In the genomic region with DNA sequence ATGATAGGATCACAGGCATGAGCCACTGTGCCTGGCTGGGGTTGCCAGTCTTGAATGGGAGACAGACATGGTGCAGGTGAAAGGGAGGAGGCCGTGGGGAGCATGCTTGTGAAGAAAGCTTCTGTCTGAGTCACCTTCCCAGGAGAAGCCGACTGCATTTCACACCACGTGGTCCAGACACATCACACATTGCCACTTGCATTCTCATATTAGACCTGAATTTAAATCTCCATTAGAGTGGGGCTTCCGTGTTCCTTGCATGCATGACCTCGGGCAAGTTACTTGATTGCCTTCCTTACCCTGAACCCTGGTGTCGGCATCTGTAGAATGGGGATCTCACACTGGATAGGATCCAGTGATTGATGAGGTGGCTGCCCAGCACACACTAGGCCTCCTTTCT, we compare ENCODE assay signal across 5 cellular contexts.
A peak's percentile ranks its signal among the peaks of the same experiment; 100 is the strongest.
DNase-seq lines count a peak whose midpoint lies in the region; TF ChIP-seq lines count a peak whose summit lies in the region.
"Not testable (repeated sequence)": the region's sequence is repeated elsewhere in the genome, so short reads cannot be mapped to it uniquely, and the experiment has no call there.

No MANE protein-coding gene starts in this region.

- not testable (repeated sequence) for H3K27me3 Mint-ChIP-seq in activated CD4-positive, alpha-beta T cell treated with anti-CD3 and anti-CD28 coated beads, Interleukin-2, amount 10 ng/mL, durations not matched to agents 24 days and 14 days

- H3K27ac ChIP-seq in GM23248, result not testable (repeated sequence)

- not testable (repeated sequence) for H3K27ac Mint-ChIP-seq in activated CD4-positive, alpha-beta T cell treated with anti-CD3 and anti-CD28 coated beads, Interleukin-2, amount 10 ng/mL, durations not matched to agents 24 days and 14 days

- not testable (repeated sequence) for H3K9ac ChIP-seq in GM23248

- not testable (repeated sequence) for H3K36me3 ChIP-seq in GM23248 (ENCODE audit: low read depth)

- not testable (repeated sequence) for H3K9me2 ChIP-seq in GM23248 (ENCODE audit: insufficient read depth)

- DNase-seq in GM23248, result peak; percentile 20
- peak; percentile 3 for DNase-seq in M059J (ENCODE audit: low read depth)
- DNase-seq in activated CD4-positive, alpha-beta T cell treated with anti-CD3 and anti-CD28 coated beads, Interleukin-2, amount 10 ng/mL, durations not matched to agents 24 days and 14 days, result peak; percentile 55
- DNase-seq in ecto neural progenitor cell (ENCODE audit: low spot score), result peak; percentile 8
- DNase-seq in lower leg skin (ENCODE audit: low spot score in 2 of 2), result peak; percentile 10 to 80

- H3K4me1 ChIP-seq in GM23248 (ENCODE audit: insufficient read depth), result not testable (repeated sequence)

- not testable (repeated sequence) for H4K20me1 ChIP-seq in GM23248 (ENCODE audit: insufficient read depth)

- not testable (repeated sequence) for H3K79me2 ChIP-seq in GM23248 (ENCODE audit: insufficient read depth)

- not testable (repeated sequence) for TF ChIP-seq POLR2A in lower leg skin (IDR thresholded peaks at IDR 0.05)

- H2AFZ ChIP-seq in GM23248, result not testable (repeated sequence)

- in situ Hi-C loops in GM23248 (cut with MboI), result not testable (repeated sequence)

- intact Hi-C loops in activated CD4-positive, alpha-beta T cell treated with anti-CD3 and anti-CD28 coated beads, Interleukin-2, amount 10 ng/mL, durations not matched to agents 24 days and 14 days (cut with micrococcal nuclease); lower leg skin (cut with DNase I; ENCODE audit: low total_unique reads): not testable (repeated sequence)

- H3K4me3 ChIP-seq in GM23248; lower leg skin (ENCODE audit: low read depth, poor library complexity, severe bottlenecking): not testable (repeated sequence)

- H3K9me3 ChIP-seq in GM23248 (ENCODE audit: low read depth), result not testable (repeated sequence)

- H3F3A ChIP-seq in GM23248 (ENCODE audit: insufficient read depth), result not testable (repeated sequence)

- H3K4me3 Mint-ChIP-seq in activated CD4-positive, alpha-beta T cell treated with anti-CD3 and anti-CD28 coated beads, Interleukin-2, amount 10 ng/mL, durations not matched to agents 24 days and 14 days, result not testable (repeated sequence)

- 41 to 45% methylated on average over 6 of the region's 6 CpGs for WGBS in GM23248 (ENCODE audit: low coverage in 1 of 2, low lambda C conversion rate in 2 of 2, missing lambda C conversion rate in 2 of 2), 2 experiments
- WGBS in lower leg skin, 2 donors, result 84 to 85% methylated on average over 6 of the region's 6 CpGs

- H3K4me2 ChIP-seq in GM23248 (ENCODE audit: unreplicated experiment), result not testable (repeated sequence)

- not testable (repeated sequence) for H3K36me3 Mint-ChIP-seq in activated CD4-positive, alpha-beta T cell treated with anti-CD3 and anti-CD28 coated beads, Interleukin-2, amount 10 ng/mL, durations not matched to agents 24 days and 14 days (ENCODE audit: low read depth)

- H3K27me3 ChIP-seq in GM23248 (replicated peaks; ENCODE audit: insufficient read depth), result 0 out of 2 replicates have a peak, but pooled peaks cover 13% of the 10 kb centered on the region

- not testable (repeated sequence) for H3K4me1 Mint-ChIP-seq in activated CD4-positive, alpha-beta T cell treated with anti-CD3 and anti-CD28 coated beads, Interleukin-2, amount 10 ng/mL, durations not matched to agents 24 days and 14 days

- not testable (repeated sequence) for H3K9me3 Mint-ChIP-seq in activated CD4-positive, alpha-beta T cell treated with anti-CD3 and anti-CD28 coated beads, Interleukin-2, amount 10 ng/mL, durations not matched to agents 24 days and 14 days

- TF ChIP-seq CTCF in lower leg skin (IDR thresholded peaks at IDR 0.05), result not testable (repeated sequence)

Comparison
In these comparisons a context has a peak if more than half of its experiments do, and no peak if none do; other contexts are left out.
1. DNase-seq: peak in every context shown above with its lines; median percentile 55 in activated CD4-positive, alpha-beta T cell treated with anti-CD3 and anti-CD28 coated beads, Interleukin-2, amount 10 ng/mL, durations not matched to agents 24 days and 14 days; 45 in lower leg skin; 20 in GM23248; 8 in ecto neural progenitor cell; 3 in M059J.